31 cellular contexts compared by ENCODE assay signal in the genomic region with DNA sequence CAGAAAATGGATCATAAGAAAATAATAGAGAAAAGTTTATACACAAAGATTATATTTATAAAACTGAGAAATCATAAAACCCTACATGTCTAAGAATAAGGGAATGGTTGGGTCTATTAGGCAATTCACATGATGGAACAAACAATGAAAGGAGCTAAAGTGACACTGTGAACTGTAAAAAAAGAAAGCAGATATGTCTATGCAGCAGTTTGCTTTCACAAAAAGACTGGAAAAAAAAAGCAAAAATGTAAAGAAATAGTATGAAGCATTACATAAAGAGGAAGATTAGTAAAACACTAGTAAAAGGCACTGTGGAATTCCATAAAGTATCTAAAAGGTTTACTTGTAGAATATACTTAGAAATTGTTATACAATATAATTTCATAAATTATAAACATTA.
"Had no signal": no experiment of that assay in that cellular context is flagged by ENCODE, and none has a peak within 500 bp of the region (broad histone marks: within the 10 kb centered on the region; RNA-seq: fewer than 3 reads in every experiment).

No MANE protein-coding gene starts in this region.

- H3K4me1 Mint-ChIP-seq: natural killer cell; nephron; neural crest cell; stimulated activated effector memory CD8-positive, alpha-beta T cell treated with anti-CD3 and anti-CD28 coated beads, Interleukin-12 subunit alpha, Interleukin-12 subunit beta, amount 100 ng/mL, for 72 hours; stimulated activated naive CD8-positive, alpha-beta T cell treated with anti-CD3 and anti-CD28 coated beads, Interleukin-15, amount 100 ng/mL, for 72 hours had no signal

- H3K9ac ChIP-seq: parathyroid adenoma had no signal

- H2AFZ ChIP-seq: parathyroid adenoma had no signal

- DNase-seq: naive thymus-derived CD4-positive, alpha-beta T cell; natural killer cell; occipital lobe; ovary; posterior cingulate gyrus; psoas muscle; right cardiac atrium; right lobe of liver; sigmoid colon; small intestine; stimulated activated CD4-positive, alpha-beta T cell treated with anti-CD3 and anti-CD28 coated beads, Interleukin-15, amount 100 ng/mL, for 24 hours; stimulated activated CD4-positive, alpha-beta T cell treated with anti-CD3 and anti-CD28 coated beads, Interleukin-2, amount 100 ng/mL, for 24 hours; stimulated activated CD4-positive, alpha-beta T cell treated with anti-CD3 and anti-CD28 coated beads, Interleukin-2, amount 100 ng/mL, for 48 hours; stimulated activated CD4-positive, alpha-beta T cell treated with anti-CD3 and anti-CD28 coated beads, Interleukin-4, amount 100 ng/mL, for 24 hours; stimulated activated naive CD4-positive, alpha-beta T cell; stimulated activated naive CD8-positive, alpha-beta T cell treated with anti-CD3 and anti-CD28 coated beads, Interleukin-15, amount 100 ng/mL, for 72 hours; stimulated activated naive CD8-positive, alpha-beta T cell treated with anti-CD3 and anti-CD28 coated beads, Interleukin-15, Interleukin-2, amounts not matched to agents 100 U/mL and 50 U/mL, for 24 hours; substantia nigra; testis; tibial artery; transverse colon; upper lobe of right lung; uterus had no signal

- H3K4me1 ChIP-seq: right lobe of liver, sigmoid colon, suprapubic skin, testis, tibial artery, upper lobe of right lung, uterus had no signal

- H3K4me3 ChIP-seq: ovary, psoas muscle, right lobe of liver, sigmoid colon, suprapubic skin, testis, tibial artery, transverse colon, upper lobe of right lung, uterus had no signal

- H3K27ac Mint-ChIP-seq: natural killer cell; nephron; progenitor cell of endocrine pancreas; stimulated activated effector memory CD8-positive, alpha-beta T cell treated with anti-CD3 and anti-CD28 coated beads, Interleukin-12 subunit alpha, Interleukin-12 subunit beta, amount 100 ng/mL, for 72 hours; type B pancreatic cell had no signal

- H3K4me3 Mint-ChIP-seq: naive thymus-derived CD4-positive, alpha-beta T cell; natural killer cell; nephron; neural crest cell; stimulated activated effector memory CD8-positive, alpha-beta T cell treated with anti-CD3 and anti-CD28 coated beads, Interleukin-12 subunit alpha, Interleukin-12 subunit beta, amount 100 ng/mL, for 72 hours; stimulated activated naive CD8-positive, alpha-beta T cell treated with anti-CD3 and anti-CD28 coated beads, Interleukin-15, amount 100 ng/mL, for 72 hours; type B pancreatic cell had no signal

- H3K9me3 Mint-ChIP-seq: naive thymus-derived CD4-positive, alpha-beta T cell; natural killer cell; nephron; neural crest cell; stimulated activated effector memory CD8-positive, alpha-beta T cell treated with anti-CD3 and anti-CD28 coated beads, Interleukin-12 subunit alpha, Interleukin-12 subunit beta, amount 100 ng/mL, for 72 hours; stimulated activated naive CD8-positive, alpha-beta T cell treated with anti-CD3 and anti-CD28 coated beads, Interleukin-15, amount 100 ng/mL, for 72 hours; type B pancreatic cell had no signal

- H3K27me3 ChIP-seq: neutrophil, ovary, right lobe of liver, sigmoid colon, suprapubic skin, testis, tibial artery, transverse colon, upper lobe of right lung, uterus had no signal

- H3K79me2 ChIP-seq: parathyroid adenoma had no signal

- H3K36me3 ChIP-seq: ovary, right lobe of liver, sigmoid colon, suprapubic skin, tibial artery, transverse colon, upper lobe of right lung, uterus had no signal

- ATAC-seq: naive thymus-derived CD4-positive, alpha-beta T cell; natural killer cell; psoas muscle; right cardiac atrium; right lobe of liver; stimulated activated effector memory CD8-positive, alpha-beta T cell treated with anti-CD3 and anti-CD28 coated beads, Interleukin-12 subunit alpha, Interleukin-12 subunit beta, amount 100 ng/mL, for 72 hours; stimulated activated naive CD8-positive, alpha-beta T cell treated with anti-CD3 and anti-CD28 coated beads, Interleukin-15, amount 100 ng/mL, for 72 hours; stimulated activated naive CD8-positive, alpha-beta T cell treated with anti-CD3 and anti-CD28 coated beads, Interleukin-15, Interleukin-2, amounts not matched to agents 100 U/mL and 50 U/mL, for 24 hours; upper lobe of right lung had no signal

- FAIRE-seq: small intestine had no signal

- H3K27me3 Mint-ChIP-seq: naive thymus-derived CD4-positive, alpha-beta T cell; progenitor cell of endocrine pancreas; stimulated activated naive CD8-positive, alpha-beta T cell treated with anti-CD3 and anti-CD28 coated beads, Interleukin-15, amount 100 ng/mL, for 72 hours; type B pancreatic cell had no signal

- H3K9me3 ChIP-seq: neutrophil, ovary, psoas muscle, right lobe of liver, sigmoid colon, suprapubic skin, testis, tibial artery, transverse colon, upper lobe of right lung, uterus had no signal

- H3K27ac ChIP-seq: neutrophil, ovary, parathyroid adenoma, psoas muscle, right lobe of liver, sigmoid colon, suprapubic skin, testis, tibial artery, transverse colon, upper lobe of right lung, uterus had no signal

- H3K36me3 Mint-ChIP-seq: natural killer cell; stimulated activated effector memory CD8-positive, alpha-beta T cell treated with anti-CD3 and anti-CD28 coated beads, Interleukin-12 subunit alpha, Interleukin-12 subunit beta, amount 100 ng/mL, for 72 hours; type B pancreatic cell had no signal
